9 cellular contexts compared by ENCODE assay signal in genomic region chr6:158854214-158855101, GRCh38. TPM values are rescaled to one million over a fixed set of nuclear protein-coding genes. Genes with fewer than 3 reads are reported as not detected.
A peak's percentile ranks its signal among the peaks of the same experiment; 100 is the strongest.
DNase-seq lines count a peak whose midpoint lies in the region; ATAC-seq, FAIRE-seq and TF ChIP-seq lines count a peak whose summit lies in the region.
"Had no signal": no experiment of that assay in that cellular context is flagged by ENCODE, and none has a peak within 500 bp of the region (broad histone marks: within the 10 kb centered on the region; RNA-seq: fewer than 3 reads in every experiment).

No MANE protein-coding gene starts in this region.

- DNase-seq in GM18507 (ENCODE audit: extremely low spot score, insufficient read length, low read depth) (no peak), trophoblast cell (peak in 1 of 2 donors; percentile 53), D721Med (ENCODE audit: insufficient read length, low spot score) (no peak), aorta (no peak), HPDE6-E6E7 (ENCODE audit: extremely low spot score) (no peak)
- DNase-seq in central memory CD8-positive, alpha-beta T cell (ENCODE audit: low spot score in 2 of 2): peak in 1 of 2 donors; percentile 25
- DNase-seq: MM.1S had no signal

- TF ChIP-seq CTCF in OCI-LY1 (IDR thresholded peaks at IDR 0.05; ENCODE audit: low read length) (no peak), D721Med (IDR thresholded peaks at IDR 0.05; ENCODE audit: insufficient read depth, missing control alignments) (no peak)

- peak overlapping the region; percentile 94 for H2BK120ac ChIP-seq in trophoblast cell (ENCODE audit: insufficient read depth, low read length, poor library complexity)

- no peaks in the 10 kb centered on the region for H3K9me2 ChIP-seq in OCI-LY1 (ENCODE audit: low read depth, low read length)

- H2AK5ac ChIP-seq in trophoblast cell (ENCODE audit: low read length): peak overlapping the region; percentile 99

- H3K4me3 Mint-ChIP-seq in central memory CD8-positive, alpha-beta T cell: no peak overlapping the region

- H3K4me3 ChIP-seq in OCI-LY1 (ENCODE audit: low read depth, low read length, poor library complexity, severe bottlenecking): peak overlapping the region; percentile 49
- H3K4me3 ChIP-seq in trophoblast cell (ENCODE audit: low read depth, low read length): no peak overlapping the region
- H3K4me3 ChIP-seq in aorta (ENCODE audit: low read length in 2 of 2): no peak overlapping the region

- no peaks in the 10 kb centered on the region for H3F3A ChIP-seq in OCI-LY1 (ENCODE audit: insufficient read depth, low read length)

- peaks cover 16% of the 10 kb centered on the region for H3K4me1 Mint-ChIP-seq in central memory CD8-positive, alpha-beta T cell

- ATAC-seq in central memory CD8-positive, alpha-beta T cell (replicated peaks; ENCODE audit: extremely low read depth, poor library complexity, severe bottlenecking): peak; percentile 15
- ATAC-seq in GM18873 (IDR thresholded peaks at IDR 0.05; ENCODE audit: low FRiP score, unreplicated experiment) (no peak), aorta (ENCODE audit: low FRiP score) (no peak)

- H4K8ac ChIP-seq in trophoblast cell (ENCODE audit: low read depth, low read length): peak overlapping the region; percentile 48

- FAIRE-seq in GM18507 (lab: Jason Lieb, UNC) (peak; percentile 33), D721Med (lab: Jason Lieb, UNC) (no peak)

- peaks cover 79% of the 10 kb centered on the region for H3K4me1 ChIP-seq in OCI-LY1 (ENCODE audit: insufficient read depth, low read length, severe bottlenecking)
- peaks cover 36 to 45% of the 10 kb centered on the region in 2 experiments for H3K4me1 ChIP-seq in trophoblast cell (ENCODE audit: control insufficient read depth in 1 of 2, insufficient read depth in 2 of 2, low read length in 2 of 2)
- no peaks in the 10 kb centered on the region for H3K4me1 ChIP-seq in aorta (ENCODE audit: control insufficient read depth in 1 of 2, insufficient read depth in 2 of 2, low read length in 2 of 2)

- H3K9me3 Mint-ChIP-seq in central memory CD8-positive, alpha-beta T cell: no peaks in the 10 kb centered on the region

- no peak overlapping the region for H3K23ac ChIP-seq in trophoblast cell (ENCODE audit: low read length)

- H3K27me3 ChIP-seq in OCI-LY1 (ENCODE audit: insufficient read depth, low read length): no peaks in the 10 kb centered on the region
- no peaks in the 10 kb centered on the region for H3K27me3 ChIP-seq in trophoblast cell (ENCODE audit: insufficient read depth, low read length)
- no peaks in the 10 kb centered on the region for H3K27me3 ChIP-seq in aorta (ENCODE audit: control insufficient read depth in 1 of 2, insufficient read depth in 2 of 2, low read length in 1 of 2)

- H2AFZ ChIP-seq in OCI-LY1 (ENCODE audit: low read length) (peak overlapping the region; percentile 3; the same call in 1 of the 2 replicates), trophoblast cell (ENCODE audit: insufficient read depth, low read length, poor library complexity) (peak overlapping the region; percentile 56)

- peak overlapping the region; percentile 92 for H3K4ac ChIP-seq in trophoblast cell (ENCODE audit: low read depth, low read length)

- H3K79me1 ChIP-seq in trophoblast cell (ENCODE audit: low read length): peaks cover 44% of the 10 kb centered on the region

- no peaks in the 10 kb centered on the region for H3K36me3 ChIP-seq in OCI-LY1 (ENCODE audit: insufficient read depth, low read length)
- no peaks in the 10 kb centered on the region for H3K36me3 ChIP-seq in trophoblast cell (ENCODE audit: control insufficient read depth in 1 of 2, insufficient read depth in 2 of 2, low read length in 2 of 2)
- no peaks in the 10 kb centered on the region for H3K36me3 ChIP-seq in aorta (ENCODE audit: control insufficient read depth in 1 of 2, insufficient read depth in 2 of 2, low read length in 1 of 2)

- H3K27ac Mint-ChIP-seq in central memory CD8-positive, alpha-beta T cell (ENCODE audit: low read depth): no peak overlapping the region

- H3K27ac ChIP-seq in OCI-LY1 (ENCODE audit: low read depth, low read length, poor library complexity, severe bottlenecking): peak overlapping the region; percentile 84
- H3K27ac ChIP-seq in trophoblast cell (ENCODE audit: low read depth, low read length): peak overlapping the region; percentile 97
- no peak overlapping the region for H3K27ac ChIP-seq in aorta (ENCODE audit: low read depth in 1 of 2, low read length in 2 of 2)

- H3K27me3 Mint-ChIP-seq in central memory CD8-positive, alpha-beta T cell: no peaks in the 10 kb centered on the region

- WGBS in trophoblast cell (ENCODE audit: extremely low coverage, insufficient coverage, insufficient read length): no CpG with 5 or more reads among the region's 7 CpGs
- 93 to 95% methylated on average over 7 of the region's 7 CpGs for WGBS in aorta, 2 donors

- H3K79me2 ChIP-seq in OCI-LY1 (ENCODE audit: insufficient read depth, low read length) (no peaks in the 10 kb centered on the region), trophoblast cell (ENCODE audit: control insufficient read depth, insufficient read depth, low read length, poor library complexity) (peaks cover 10% of the 10 kb centered on the region)

- H3K4me2 ChIP-seq in OCI-LY1 (ENCODE audit: low read length) (peak overlapping the region; percentile 67), trophoblast cell (ENCODE audit: low read length) (peak overlapping the region; percentile 20)

- H3K9me3 ChIP-seq in OCI-LY1 (ENCODE audit: low read length) (no peaks in the 10 kb centered on the region), trophoblast cell (ENCODE audit: insufficient read depth, low read depth, low read length) (no peaks in the 10 kb centered on the region), aorta (ENCODE audit: control insufficient read depth, low read length) (no peaks in the 10 kb centered on the region)

- H4K20me1 ChIP-seq in OCI-LY1 (ENCODE audit: insufficient read depth, low read length): no peaks in the 10 kb centered on the region

- H3K9ac ChIP-seq in OCI-LY1 (ENCODE audit: low read length) (peak overlapping the region; percentile 61), trophoblast cell (ENCODE audit: low read length) (no peak overlapping the region)

- H2BK12ac ChIP-seq in trophoblast cell (ENCODE audit: low read length): peak overlapping the region; percentile 71

- intact Hi-C loops in aorta (cut with DNase I): no loop called here

- H3K36me3 Mint-ChIP-seq in central memory CD8-positive, alpha-beta T cell (ENCODE audit: insufficient read depth): peaks cover 9% of the 10 kb centered on the region

- H4K91ac ChIP-seq in trophoblast cell (ENCODE audit: low read depth, low read length): peak overlapping the region; percentile 98

- H3K14ac ChIP-seq in trophoblast cell (ENCODE audit: low read length): peak overlapping the region; percentile 92

- H4K12ac ChIP-seq in trophoblast cell (ENCODE audit: low read depth, low read length): no peak overlapping the region

- peak overlapping the region; percentile 88 for H3K18ac ChIP-seq in trophoblast cell (ENCODE audit: low read length)

- H2BK5ac ChIP-seq in trophoblast cell (ENCODE audit: low read depth, low read length, poor library complexity): peak overlapping the region; percentile 95

RNA-seq across cellular contexts. Expression of gene EZR, which starts 35.3 kb away (rescaled TPM):
- polyA plus RNA-seq in trophoblast cell (2013): 490 and 492 TPM in 2 replicates
- 10 to 100 TPM; 44.8 to 56.2 TPM for total RNA-seq in aorta
- polyA plus RNA-seq in aorta: 100 to 1,000 TPM in 1 of 2 donors, 10 to 100 TPM in 1; 13.4 to 127 TPM

Comparison
In these comparisons a context has a peak if more than half of its experiments do, and no peak if none do; other contexts are left out.
1. H3K27ac ChIP-seq: peak in OCI-LY1 (single experiment) and trophoblast cell (single experiment); none in aorta (0 of 2).